Comparison of ENCODE assay signal across 1 cellular context in genomic region chr19:55339225-55340143, GRCh38.
TF ChIP-seq lines count a peak whose summit lies in the region.

Gene KMT5C (plus strand): TSS chr19:55339876. CDS start chr19:55341937, 2,061 bp downstream.

TF ChIP-seq in HepG2, 621 proteins besides CTCF, POLR2A, EP300 and RAD21 (continued from another document and continues in another):
- TF ChIP-seq RXRA (CRISPR knock-in tag; IDR thresholded peaks at IDR 0.05) (peak; percentile 77; the same call in 1 of the 2 replicates), MEIS2 (CRISPR knock-in tag; IDR thresholded peaks at IDR 0.05) (peak; percentile 81), NRL (CRISPR knock-in tag; IDR thresholded peaks at IDR 0.05; ENCODE audit: borderline replicate concordance) (no peak), ZNF503 (CRISPR knock-in tag; IDR thresholded peaks at IDR 0.05) (no peak), ZNF383 (CRISPR knock-in tag; IDR thresholded peaks at IDR 0.05; ENCODE audit: borderline replicate concordance) (no peak), RFX3 (CRISPR knock-in tag; IDR thresholded peaks at IDR 0.05) (peak; percentile 89), SP2 (CRISPR knock-in tag; IDR thresholded peaks at IDR 0.05) (peak; percentile 98), ZNF766 (CRISPR knock-in tag; IDR thresholded peaks at IDR 0.05; ENCODE audit: borderline replicate concordance) (no peak), CEBPZ (IDR thresholded peaks at IDR 0.05; ENCODE audit: low read length) (peak; percentile 70), AGO2 (optimal IDR thresholded peaks at IDR 0.05; ENCODE audit: low read depth, low read length) (no peak), NCOA2 (CRISPR knock-in tag; IDR thresholded peaks at IDR 0.05) (no peak), KDM1A (CRISPR knock-in tag; IDR thresholded peaks at IDR 0.05) (0 out of 2 replicates have a peak, but pooled peaks have one; percentile 4), POLR2AphosphoS5 (IDR thresholded peaks at IDR 0.05; ENCODE audit: low read depth, low read length) (peak; percentile 73), ZNF580 (CRISPR knock-in tag; IDR thresholded peaks at IDR 0.05; ENCODE audit: borderline replicate concordance, low read depth) (peak; percentile 26; the same call in 1 of the 2 replicates), ZBED4 (CRISPR knock-in tag; IDR thresholded peaks at IDR 0.05; ENCODE audit: borderline replicate concordance) (peak; percentile 98), FOXA1 (IDR thresholded peaks at IDR 0.05) (no peak), FOXA1 (CRISPR knock-in tag; IDR thresholded peaks at IDR 0.05) (peak; percentile 47), ZNF251 (CRISPR knock-in tag; IDR thresholded peaks at IDR 0.05) (no peak), SP1 (IDR thresholded peaks at IDR 0.05) (no peak; the same call in 1 of the 2 replicates), SP1 (CRISPR knock-in tag; IDR thresholded peaks at IDR 0.05) (peak; percentile 92), HMGXB4 (CRISPR knock-in tag; IDR thresholded peaks at IDR 0.05; ENCODE audit: borderline replicate concordance in 1 of 2, low read depth in 1 of 2) (0 out of 4 replicates have a peak, but pooled peaks of 1 of the 2 experiments have one; percentile 22), ZNF430 (CRISPR knock-in tag; IDR thresholded peaks at IDR 0.05) (no peak), MTA3 (CRISPR knock-in tag; IDR thresholded peaks at IDR 0.05) (no peak), FOXP1 (IDR thresholded peaks at IDR 0.05) (0 out of 2 replicates have a peak, but pooled peaks have one; percentile 6), FOXP1 (CRISPR knock-in tag; IDR thresholded peaks at IDR 0.05) (no peak), ZNF772 (CRISPR knock-in tag; IDR thresholded peaks at IDR 0.05) (peak; percentile 69; the same call in 1 of the 2 replicates), ZBTB37 (CRISPR knock-in tag; IDR thresholded peaks at IDR 0.05) (no peak), ZNF543 (CRISPR knock-in tag; IDR thresholded peaks at IDR 0.05) (no peak), SAP130 (CRISPR knock-in tag; IDR thresholded peaks at IDR 0.05; ENCODE audit: low read depth) (peak; percentile 53), ZNF17 (CRISPR knock-in tag; IDR thresholded peaks at IDR 0.05) (no peak), RBFOX2 (IDR thresholded peaks at IDR 0.05; ENCODE audit: low read depth, low read length) (peak; percentile 80), STAT6 (CRISPR knock-in tag; IDR thresholded peaks at IDR 0.05; ENCODE audit: borderline replicate concordance) (no peak), CHD2 (IDR thresholded peaks at IDR 0.05; ENCODE audit: low read depth, low read length) (peak; percentile 76), ZFYVE20 (CRISPR knock-in tag; IDR thresholded peaks at IDR 0.05; ENCODE audit: borderline replicate concordance, low read depth) (no peak), ZFX (CRISPR knock-in tag; IDR thresholded peaks at IDR 0.05; ENCODE audit: low read depth) (peak; percentile 37; the same call in 1 of the 2 replicates), PBX2 (CRISPR knock-in tag; IDR thresholded peaks at IDR 0.05) (peak; percentile 94), ZNF512 (CRISPR knock-in tag; IDR thresholded peaks at IDR 0.05) (no peak), DMAP1 (CRISPR knock-in tag; IDR thresholded peaks at IDR 0.05) (peak; percentile 58; the same call in 1 of the 2 replicates), SIN3A (IDR thresholded peaks at IDR 0.05; ENCODE audit: borderline replicate concordance, low read depth, low read length) (peak; percentile 68; the same call in 1 of the 2 replicates), KLF6 (CRISPR knock-in tag; IDR thresholded peaks at IDR 0.05) (peak; percentile 46; the same call in 1 of the 2 replicates), HOXA5 (CRISPR knock-in tag; IDR thresholded peaks at IDR 0.05) (no peak; the same call in 1 of the 2 replicates), SPEN (CRISPR knock-in tag; IDR thresholded peaks at IDR 0.05; ENCODE audit: low read depth) (peak; percentile 52; the same call in 1 of the 2 replicates), TFAP4 (IDR thresholded peaks at IDR 0.05; ENCODE audit: borderline replicate concordance, low read depth) (peak; percentile 41; the same call in 1 of the 2 replicates), NCOR1 (IDR thresholded peaks at IDR 0.05; ENCODE audit: borderline replicate concordance, low read length) (no peak), ZNF263 (CRISPR knock-in tag; IDR thresholded peaks at IDR 0.05) (no peak), ZNF232 (CRISPR knock-in tag; IDR thresholded peaks at IDR 0.05; ENCODE audit: borderline replicate concordance) (no peak)
